Comparison of ENCODE assay signal across 8 cellular contexts in the genomic region with DNA sequence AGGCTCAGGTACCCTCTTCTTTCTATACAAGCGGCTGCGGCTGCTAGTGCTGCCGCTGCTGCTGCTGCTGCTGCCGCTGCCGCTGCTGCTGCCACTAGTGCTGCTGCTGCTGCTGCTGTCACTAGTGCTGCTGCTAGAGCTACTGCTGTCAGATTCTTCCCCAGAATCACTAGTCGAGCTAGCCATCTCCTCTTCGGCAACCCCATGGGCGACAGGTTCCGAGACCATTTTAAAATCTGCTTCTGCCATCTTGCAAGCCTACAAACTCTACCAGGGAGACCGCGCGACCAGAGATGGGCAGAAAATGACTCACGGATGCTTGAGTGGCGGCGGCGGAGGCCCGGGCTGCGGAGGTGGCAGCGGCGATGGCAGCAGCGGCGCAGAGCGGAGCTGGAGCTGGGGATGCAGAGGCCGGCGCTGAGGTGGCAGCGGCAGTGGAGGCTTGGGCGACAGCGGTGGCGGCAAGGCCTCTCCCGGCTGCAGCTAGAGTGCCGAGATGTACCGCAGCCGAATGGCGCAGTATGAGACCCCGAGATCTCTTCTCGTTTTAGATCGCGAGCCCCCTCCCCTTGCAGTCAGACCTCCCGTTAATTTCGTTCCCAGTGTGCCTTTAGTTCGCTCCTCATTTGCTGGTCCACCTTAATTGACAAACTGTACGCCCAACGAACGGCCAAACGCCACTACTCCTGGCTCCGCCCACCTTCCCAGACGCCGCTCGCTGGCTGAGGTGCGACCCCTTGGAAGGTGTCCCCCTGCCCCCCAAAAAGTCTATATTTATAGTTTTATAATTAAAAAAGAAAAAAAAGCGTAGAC. TPM values are rescaled to one million over a fixed set of nuclear protein-coding genes. Genes with fewer than 3 reads are reported as not detected.
DNase-seq lines count a peak whose midpoint lies in the region; ATAC-seq and TF ChIP-seq lines count a peak whose summit lies in the region.

A gene with protein sequence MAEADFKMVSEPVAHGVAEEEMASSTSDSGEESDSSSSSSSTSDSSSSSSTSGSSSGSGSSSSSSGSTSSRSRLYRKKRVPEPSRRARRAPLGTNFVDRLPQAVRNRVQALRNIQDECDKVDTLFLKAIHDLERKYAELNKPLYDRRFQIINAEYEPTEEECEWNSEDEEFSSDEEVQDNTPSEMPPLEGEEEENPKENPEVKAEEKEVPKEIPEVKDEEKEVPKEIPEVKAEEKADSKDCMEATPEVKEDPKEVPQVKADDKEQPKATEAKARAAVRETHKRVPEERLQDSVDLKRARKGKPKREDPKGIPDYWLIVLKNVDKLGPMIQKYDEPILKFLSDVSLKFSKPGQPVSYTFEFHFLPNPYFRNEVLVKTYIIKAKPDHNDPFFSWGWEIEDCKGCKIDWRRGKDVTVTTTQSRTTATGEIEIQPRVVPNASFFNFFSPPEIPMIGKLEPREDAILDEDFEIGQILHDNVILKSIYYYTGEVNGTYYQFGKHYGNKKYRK (minus strand): TSS at position 523 of the 813 bp plus-strand sequence. CDS start 274 bp downstream, at position 249.

- no peaks in the 10 kb centered on the region for H3K9me3 ChIP-seq in CD4-positive, alpha-beta T cell (ENCODE audit: control insufficient read depth, low read length)
- no peaks in the 10 kb centered on the region for H3K9me3 ChIP-seq in mucosa of rectum (ENCODE audit: control insufficient read depth in 2 of 2, low read length in 2 of 2)

- H3K4me1 Mint-ChIP-seq in CD4-positive, alpha-beta T cell (ENCODE audit: low read depth): peaks cover 20% of the 10 kb centered on the region

- H3K36me3 ChIP-seq in mucosa of rectum (ENCODE audit: control insufficient read depth in 2 of 2, insufficient read depth in 2 of 2, low read length in 2 of 2): no peaks in the 10 kb centered on the region

- H3K36me3 Mint-ChIP-seq in CD4-positive, alpha-beta T cell (ENCODE audit: low read depth): peaks cover 6% of the 10 kb centered on the region

- H3K27ac Mint-ChIP-seq in CD4-positive, alpha-beta T cell: peak within 1 kb of the TSS; percentile 90

- peak within 1 kb of the TSS; percentile 41 for H3K27ac ChIP-seq in CD4-positive, alpha-beta T cell (ENCODE audit: low read depth, low read length)
- H3K27ac ChIP-seq in mucosa of rectum (ENCODE audit: low read depth in 2 of 2, low read length in 2 of 2): peak within 1 kb of the TSS; percentile 29 to 46

- ATAC-seq in CD4-positive, alpha-beta T cell (ENCODE audit: poor library complexity): peak; percentile 63
- ATAC-seq in HG02571 (IDR thresholded peaks at IDR 0.05; ENCODE audit: unreplicated experiment): peak; percentile 87

- CTCF ChIA-PET in CD4-positive, alpha-beta T cell (lab: Charles Lee): no interaction called here

- no peaks in the 10 kb centered on the region for H3K4me1 ChIP-seq in mucosa of rectum (ENCODE audit: control insufficient read depth in 2 of 2, insufficient read depth in 2 of 2, low read length in 2 of 2)

- H3K4me3 Mint-ChIP-seq in CD4-positive, alpha-beta T cell: peak within 1 kb of the TSS; percentile 98

- no peaks in the 10 kb centered on the region for H3K27me3 ChIP-seq in CD4-positive, alpha-beta T cell (ENCODE audit: control insufficient read depth, insufficient read depth, low read length)
- H3K27me3 ChIP-seq in mucosa of rectum (ENCODE audit: control insufficient read depth in 2 of 2, insufficient read depth in 2 of 2, low read length in 2 of 2): peaks cover 0 to 8% of the 10 kb centered on the region in 2 donors

- DNase-seq in CD4-positive, alpha-beta T cell: peak; percentile 22 to 56 (median 40)
- DNase-seq in NCI-H748 treated with DMSO at 0.1 percent for 48 hours (lab: John Stamatoyannopoulos, UW) (peak; percentile 75), activated T-helper 1 cell treated with Interleukin-2 at 50 U/mL for 16 hours (ENCODE audit: low read depth) (peak; percentile 41), fibroblast of gingiva (ENCODE audit: low read depth) (peak; percentile 42), NCI-H2029 (lab: John Stamatoyannopoulos, UW) (no peak)
- DNase-seq in stimulated activated CD8-positive, alpha-beta memory T cell treated with anti-CD3 and anti-CD28 coated beads, Interleukin-4, amount 100 ng/mL, for 24 hours (ENCODE audit: low read depth): peak; percentile 41

- peak within 1 kb of the TSS in 1 of 2 donors; percentile 32 for H3K9ac ChIP-seq in mucosa of rectum (ENCODE audit: low read depth in 1 of 2, low read length in 2 of 2)

- POLR2A ChIA-PET in CD4-positive, alpha-beta T cell (lab: Charles Lee): interaction anchor here (0.6 kb wide), 1 partner anchor 46 kb away, joined by 3 read pairs; no protein-coding TSS in a partner anchor

- intact Hi-C loops in CD4-positive, alpha-beta T cell (cut with DNase I, micrococcal nuclease): no loop called here

- H3K27me3 Mint-ChIP-seq in CD4-positive, alpha-beta T cell: no peaks in the 10 kb centered on the region

- TF ChIP-seq CTCF in CD4-positive, alpha-beta T cell (IDR thresholded peaks at IDR 0.05): no peak

- H3K9me3 Mint-ChIP-seq in CD4-positive, alpha-beta T cell: no peaks in the 10 kb centered on the region

- peak within 1 kb of the TSS; percentile 67 to 70 for H3K4me3 ChIP-seq in mucosa of rectum (ENCODE audit: low read length in 2 of 2)

RNA-seq across cellular contexts. Expression of the gene that starts here (rescaled TPM):
- total RNA-seq in CD4-positive, alpha-beta T cell: 1 to 10 TPM; 7.6 to 7.7 TPM
